ENCODE assay signal across 25 cellular contexts in genomic region chr14:72568296-72568992, GRCh38.
DNase-seq lines count a peak whose midpoint lies in the region; ATAC-seq and TF ChIP-seq lines count a peak whose summit lies in the region.
"Had no signal": no experiment of that assay in that cellular context is flagged by ENCODE, and none has a peak within 500 bp of the region (broad histone marks: within the 10 kb centered on the region; RNA-seq: fewer than 3 reads in every experiment).

No MANE protein-coding gene starts in this region.

- POLR2A ChIA-PET in IMR-90 (lab: Charles Lee; ENCODE audit: unreplicated experiment), result no interaction called here

- no peak for TF ChIP-seq CTCF in IMR-90 (conservative IDR thresholded peaks at IDR 0.05; ENCODE audit: low read depth, low read length)
- TF ChIP-seq CTCF in endothelial cell (IDR thresholded peaks at IDR 0.05; ENCODE audit: unreplicated experiment), result no peak

- H3K4me3 ChIP-seq in IMR-90 (ENCODE audit: insufficient read depth, low read depth, low read length) (no peak overlapping the region), neuronal stem cell (ENCODE audit: low read length in 2 of 2) (no peak overlapping the region)
- H3K4me3 ChIP-seq: GM12878, SJSA1 had no signal

- H3K23ac ChIP-seq in IMR-90 (ENCODE audit: low read depth, low read length) (no peak overlapping the region), neuronal stem cell (ENCODE audit: low read depth, low read length, poor library complexity) (no peak overlapping the region)

- H2BK120ac ChIP-seq in IMR-90 (ENCODE audit: low read depth, low read length), result no peak overlapping the region
- no peak overlapping the region for H2BK120ac ChIP-seq in neuronal stem cell (ENCODE audit: low read depth, low read length)

- no peaks in the 10 kb centered on the region for H3K79me1 ChIP-seq in IMR-90 (ENCODE audit: low read depth in 1 of 2, low read length in 2 of 2)
- no peaks in the 10 kb centered on the region for H3K79me1 ChIP-seq in neuronal stem cell (ENCODE audit: low read depth, low read length)

- H2BK15ac ChIP-seq in IMR-90 (ENCODE audit: low read depth, low read length) (no peak overlapping the region), neuronal stem cell (ENCODE audit: low read length) (no peak overlapping the region)

- H3K9me1 ChIP-seq in IMR-90 (ENCODE audit: insufficient read depth, low read length), result no peaks in the 10 kb centered on the region

- H4K91ac ChIP-seq in IMR-90 (ENCODE audit: insufficient read depth, low read depth, low read length), result no peak overlapping the region
- H4K91ac ChIP-seq in neuronal stem cell (ENCODE audit: low read depth, low read length, poor library complexity), result peak overlapping the region; percentile 41

- H4K5ac ChIP-seq in IMR-90 (ENCODE audit: low read depth, low read length), result no peak overlapping the region

- peaks cover 10% of the 10 kb centered on the region for H3K27me3 Mint-ChIP-seq in endothelial cell (ENCODE audit: unreplicated experiment)
- no peaks in the 10 kb centered on the region for H3K27me3 Mint-ChIP-seq in stimulated activated naive B cell treated with anti-CD40 and anti-IgM and Interleukin-4, amounts not matched to agents 10 μg/mL and 1 μg/mL and 100 μg/mL, for 72 hours

- no peak overlapping the region for H2BK20ac ChIP-seq in IMR-90 (ENCODE audit: low read depth, low read length)

- in situ Hi-C loops in IMR-90 (cut with MboI; ENCODE audit: low sequenced_read_pairs), result no loop called here

- no peaks in the 10 kb centered on the region for H4K20me1 ChIP-seq in IMR-90 (ENCODE audit: insufficient read depth, low read length)

- H3K4me2 ChIP-seq in IMR-90 (ENCODE audit: low read depth, low read length) (no peak overlapping the region), neuronal stem cell (ENCODE audit: insufficient read depth, low read length, poor library complexity, severe bottlenecking) (no peak overlapping the region)

- no peak overlapping the region for H3K27ac ChIP-seq in IMR-90 (ENCODE audit: insufficient read depth, low read length)
- H3K27ac ChIP-seq in neuronal stem cell (replicated peaks; ENCODE audit: low read length), result no peak overlapping the region
- H3K27ac ChIP-seq: C4-2B, SJSA1 had no signal

- H3K9ac ChIP-seq in IMR-90 (ENCODE audit: low read depth, low read length), result no peak overlapping the region
- H3K9ac ChIP-seq in neuronal stem cell (ENCODE audit: low read depth, low read length, poor library complexity), result no peak overlapping the region

- H3K9me3 ChIP-seq in IMR-90 (ENCODE audit: control insufficient read depth, insufficient read depth, low read length), result no peaks in the 10 kb centered on the region
- H3K9me3 ChIP-seq in neuronal stem cell (replicated peaks in 1 of 2; ENCODE audit: control insufficient read depth in 2 of 2, insufficient read depth in 1 of 2, low read depth in 1 of 2, low read length in 2 of 2), result peaks cover 0 to 2% of the 10 kb centered on the region in 2 donors
- H3K9me3 ChIP-seq: SJSA1 had no signal

- BruUV-seq in IMR-90 (replicated peaks; lab: Mats Ljungman, UMichigan), result no TSS peak

- CTCF ChIA-PET in IMR-90 (lab: Yijun Ruan, JAX), result no interaction called here

- H2AFZ ChIP-seq in IMR-90 (replicated peaks; ENCODE audit: low read length, poor library complexity), result peak overlapping the region; percentile 23
- H2AFZ ChIP-seq in neuronal stem cell (ENCODE audit: low read length), result no peak overlapping the region

- no peaks in the 10 kb centered on the region for H3K9me3 Mint-ChIP-seq in endothelial cell (ENCODE audit: unreplicated experiment)
- H3K9me3 Mint-ChIP-seq in stimulated activated naive B cell treated with anti-CD40 and anti-IgM and Interleukin-4, amounts not matched to agents 10 μg/mL and 1 μg/mL and 100 μg/mL, for 72 hours, result peaks cover 5% of the 10 kb centered on the region in 2 donors

- no peak overlapping the region for H3K4me3 Mint-ChIP-seq in endothelial cell (ENCODE audit: unreplicated experiment)
- no peak overlapping the region for H3K4me3 Mint-ChIP-seq in stimulated activated naive B cell treated with anti-CD40 and anti-IgM and Interleukin-4, amounts not matched to agents 10 μg/mL and 1 μg/mL and 100 μg/mL, for 72 hours
- H3K4me3 Mint-ChIP-seq: B cell; CD8-positive, alpha-beta T cell had no signal

- no peak overlapping the region for H2BK5ac ChIP-seq in IMR-90 (ENCODE audit: low read depth, low read length, poor library complexity, severe bottlenecking)
- no peak overlapping the region for H2BK5ac ChIP-seq in neuronal stem cell (ENCODE audit: low read length)

- H4K8ac ChIP-seq in IMR-90 (ENCODE audit: low read depth in 2 of 2, low read length in 2 of 2) (no peak overlapping the region), neuronal stem cell (ENCODE audit: low read depth, low read length) (no peak overlapping the region)

- WGBS in IMR-90 (ENCODE audit: extremely low coverage in 2 of 2, insufficient read length in 1 of 2), 2 experiments, result 84% methylated on average over 5 of the region's 19 CpGs; no CpG with 5 or more reads in 1 of the 2 experiments
- WGBS in neuronal stem cell (ENCODE audit: extremely low coverage in 2 of 2, insufficient read length in 2 of 2, insufficient replicate concordance in 1 of 2), 2 donors, result no CpG with 5 or more reads among the region's 19 CpGs

- DNase-seq in IMR-90 (no peak), endothelial cell (ENCODE audit: low spot score) (no peak), neuronal stem cell (ENCODE audit: low spot score) (no peak), AG08395 (ENCODE audit: low spot score) (no peak), NOMO-1 treated with DMSO at 0.1 percent for 48 hours (lab: John Stamatoyannopoulos, UW; ENCODE audit: unreplicated experiment) (no peak)
- no peak for DNase-seq in stimulated activated naive B cell treated with anti-CD40 and anti-IgM and Interleukin-4, amounts not matched to agents 10 μg/mL and 1 μg/mL and 100 μg/mL, for 72 hours
- DNase-seq: Caco-2; CD8-positive, alpha-beta T cell; EL; GDM1; Karpas-422; NCI-H1092; NCI-H1417 treated with DMSO at 0.1 percent for 48 hours; NCI-H1694 treated with DMSO at 0.1 percent for 48 hours; NCI-H2081; NCI-H2227 treated with DMSO at 0.1 percent for 48 hours; NCI-H510A treated with DMSO at 0.1 percent for 48 hours; PC-3 had no signal

- no peaks in the 10 kb centered on the region for H3K36me3 Mint-ChIP-seq in endothelial cell (ENCODE audit: low read depth, unreplicated experiment)
- peaks cover 0 to 4% of the 10 kb centered on the region in 2 donors for H3K36me3 Mint-ChIP-seq in stimulated activated naive B cell treated with anti-CD40 and anti-IgM and Interleukin-4, amounts not matched to agents 10 μg/mL and 1 μg/mL and 100 μg/mL, for 72 hours
- H3K36me3 Mint-ChIP-seq: CD8-positive, alpha-beta T cell had no signal

- no peaks in the 10 kb centered on the region for H3K4me1 Mint-ChIP-seq in endothelial cell (ENCODE audit: unreplicated experiment)
- H3K4me1 Mint-ChIP-seq in stimulated activated naive B cell treated with anti-CD40 and anti-IgM and Interleukin-4, amounts not matched to agents 10 μg/mL and 1 μg/mL and 100 μg/mL, for 72 hours, result peaks cover 17 to 26% of the 10 kb centered on the region in 2 donors

- ATAC-seq in IMR-90 (ENCODE audit: low read depth) (no peak), HG02623 (IDR thresholded peaks at IDR 0.05; ENCODE audit: unreplicated experiment) (no peak)
- no peak for ATAC-seq in stimulated activated naive B cell treated with anti-CD40 and anti-IgM and Interleukin-4, amounts not matched to agents 10 μg/mL and 1 μg/mL and 100 μg/mL, for 72 hours (replicated peaks)
- ATAC-seq: CD8-positive, alpha-beta T cell; GM12878; HCT116; PC-3; Right ventricle myocardium inferior had no signal

- 0 out of 2 replicates have a peak overlapping the region, but pooled peaks have one; percentile 16 for H2AK5ac ChIP-seq in IMR-90 (ENCODE audit: low read depth, low read length)
- H2AK5ac ChIP-seq in neuronal stem cell (ENCODE audit: low read depth, low read length), result no peak overlapping the region

- no peak overlapping the region for H3K56ac ChIP-seq in IMR-90 (ENCODE audit: extremely low read depth, insufficient read depth, low read length)

- no peak for TF ChIP-seq POLR2A in IMR-90 (IDR thresholded peaks at IDR 0.05; ENCODE audit: low read depth, low read length)

- H2AK9ac ChIP-seq in IMR-90 (replicated peaks; ENCODE audit: low read depth, low read length, poor library complexity), result no peak overlapping the region

- dilution Hi-C loops in IMR-90 (cut with HindIII; ENCODE audit: low sequenced_read_pairs, unreplicated experiment), result no loop called here

- no peaks in the 10 kb centered on the region for H3K27me3 ChIP-seq in IMR-90 (ENCODE audit: control insufficient read depth, insufficient read depth, low read length)
- peaks cover 0 to 6% (median 0%) of the 10 kb centered on the region in 3 experiments for H3K27me3 ChIP-seq in neuronal stem cell (ENCODE audit: control insufficient read depth in 3 of 3, insufficient read depth in 3 of 3, low read depth in 1 of 3, low read length in 3 of 3)
- H3K27me3 ChIP-seq: SJSA1 had no signal

- H3K36me3 ChIP-seq in IMR-90 (ENCODE audit: control insufficient read depth, insufficient read depth, low read length) (no peaks in the 10 kb centered on the region), neuronal stem cell (replicated peaks in 1 of 2; ENCODE audit: control insufficient read depth in 2 of 2, insufficient read depth in 2 of 2, low read length in 2 of 2) (no peaks in the 10 kb centered on the region)
- H3K36me3 ChIP-seq: SJSA1 had no signal

- no peak for TF ChIP-seq RAD21 in IMR-90 (IDR thresholded peaks at IDR 0.05; ENCODE audit: low read length)

- H3K27ac Mint-ChIP-seq in endothelial cell (ENCODE audit: unreplicated experiment), result peak overlapping the region; percentile 36
- H3K27ac Mint-ChIP-seq in stimulated activated naive B cell treated with anti-CD40 and anti-IgM and Interleukin-4, amounts not matched to agents 10 μg/mL and 1 μg/mL and 100 μg/mL, for 72 hours, result peak overlapping the region; percentile 62
- H3K27ac Mint-ChIP-seq: B cell; CD8-positive, alpha-beta T cell had no signal

- H3K14ac ChIP-seq in IMR-90 (replicated peaks; ENCODE audit: low read depth, low read length), result no peak overlapping the region
- no peak overlapping the region for H3K14ac ChIP-seq in neuronal stem cell (ENCODE audit: low read length)

- H3K4ac ChIP-seq in IMR-90 (ENCODE audit: low read depth, low read length), result no peak overlapping the region
- H3K4ac ChIP-seq in neuronal stem cell (ENCODE audit: low read length), result no peak overlapping the region

- intact Hi-C loops in IMR-90 (cut with micrococcal nuclease), result no loop called here

- no peak overlapping the region for H2BK12ac ChIP-seq in neuronal stem cell (ENCODE audit: low read length)

- H3K18ac ChIP-seq in IMR-90 (ENCODE audit: low read depth, low read length) (no peak overlapping the region), neuronal stem cell (ENCODE audit: low read length) (peak overlapping the region; percentile 72)

- H3K4me1 ChIP-seq in IMR-90 (ENCODE audit: control insufficient read depth, insufficient read depth, low read length) (no peaks in the 10 kb centered on the region), neuronal stem cell (ENCODE audit: control insufficient read depth in 2 of 2, insufficient read depth in 1 of 2, low read depth in 1 of 2, low read length in 2 of 2) (peaks cover 0 to 8% of the 10 kb centered on the region in 2 donors)
- H3K4me1 ChIP-seq: Caco-2, SJSA1 had no signal

TF ChIP-seq in IMR-90, 13 proteins besides CTCF, POLR2A, EP300 and RAD21 (continues in another document):
- no peak for TF ChIP-seq RCOR1 (IDR thresholded peaks at IDR 0.05; ENCODE audit: insufficient replicate concordance, low read length)
